8 cellular contexts compared by ENCODE assay signal in genomic region chr3:141875893-141876380, GRCh38. TPM values are rescaled to one million over a fixed set of nuclear protein-coding genes. Genes with fewer than 3 reads are reported as not detected.
DNase-seq lines count a peak whose midpoint lies in the region; ATAC-seq, FAIRE-seq and TF ChIP-seq lines count a peak whose summit lies in the region.

No MANE protein-coding gene starts in this region.

- H3K27ac Mint-ChIP-seq in T-cell: peak overlapping the region; percentile 86 to 96

- FAIRE-seq in bronchial epithelial cell (lab: Jason Lieb, UNC) (no peak), keratinocyte (lab: Jason Lieb, UNC) (no peak)

- peaks cover 44% of the 10 kb centered on the region for H3K79me2 ChIP-seq in keratinocyte (ENCODE audit: control insufficient read depth, insufficient read depth, low read length)

- TF ChIP-seq CTCF in bronchial epithelial cell (IDR thresholded peaks at IDR 0.05; ENCODE audit: insufficient read depth, low read length, severe bottlenecking): no peak
- TF ChIP-seq CTCF in keratinocyte (optimal IDR thresholded peaks at IDR 0.05 in 1 of 3, IDR thresholded peaks at IDR 0.05 in 1 of 3, conservative IDR thresholded peaks at IDR 0.05 in 1 of 3; ENCODE audit: extremely low read depth in 1 of 3, insufficient read depth in 2 of 3, low read length in 3 of 3): no peak

- dilution Hi-C loops in keratinocyte (cut with MboI; ENCODE audit: extremely low pct_ligation_motif_present, low sequenced_read_pairs): no loop called here

- H3K4me1 ChIP-seq in HUES64 (ENCODE audit: insufficient read depth, low read length) (peaks cover 21% of the 10 kb centered on the region), keratinocyte (ENCODE audit: control insufficient read depth, extremely low read depth, insufficient read depth, low read length) (peaks cover 12% of the 10 kb centered on the region)

- ATAC-seq in GM21526 (IDR thresholded peaks at IDR 0.05; ENCODE audit: low FRiP score, unreplicated experiment) (peak; percentile 38), T-cell (replicated peaks in 1 of 4) (peak; percentile 69 to 71 (median 70))

- POLR2A ChIA-PET in T-cell (lab: Charles Lee): interaction anchor here (0.6 kb wide), 2 partner anchors 17 to 126 kb away, joined by 3 to 7 read pairs; no protein-coding TSS in a partner anchor

- DNase-seq in GDM1 (lab: John Stamatoyannopoulos, UW): peak; percentile 65
- DNase-seq in T-cell: peak in 27 of 34 experiments; percentile 69 to 89 (median 80)
- peak; percentile 45 for DNase-seq in bronchial epithelial cell (ENCODE audit: low read depth)
- no peak for DNase-seq in keratinocyte (ENCODE audit: low read depth, low spot score)
- peak; percentile 70 for DNase-seq in stimulated activated CD4-positive, alpha-beta T cell treated with anti-CD3 and anti-CD28 coated beads, Interleukin-4, amount 100 ng/mL, for 24 hours
- no peak for DNase-seq in HK-2 (ENCODE audit: unreplicated experiment)

- no peaks in the 10 kb centered on the region for H3K27me3 Mint-ChIP-seq in T-cell

- peak overlapping the region; percentile 95 for H3K4me2 ChIP-seq in keratinocyte (ENCODE audit: control insufficient read depth, extremely low read depth, insufficient read depth, low read depth, low read length)

- H3K36me3 ChIP-seq in HUES64 (ENCODE audit: insufficient read depth, low read length): peaks cover 9% of the 10 kb centered on the region; the same call in 1 of the 2 replicates
- no peaks in the 10 kb centered on the region for H3K36me3 ChIP-seq in bronchial epithelial cell (ENCODE audit: control insufficient read depth, insufficient read depth, low read length)
- H3K36me3 ChIP-seq in keratinocyte (ENCODE audit: control insufficient read depth in 2 of 2, extremely low read depth in 1 of 2, insufficient read depth in 2 of 2, low read length in 2 of 2): no peaks in the 10 kb centered on the region

- H3K36me3 Mint-ChIP-seq in T-cell: no peaks in the 10 kb centered on the region

- H3K9me3 ChIP-seq in HUES64 (ENCODE audit: insufficient read depth, low read depth, low read length): no peaks in the 10 kb centered on the region
- H3K9me3 ChIP-seq in keratinocyte (ENCODE audit: control insufficient read depth, low read depth, low read length): no peaks in the 10 kb centered on the region

- H4K20me1 ChIP-seq in keratinocyte (ENCODE audit: control insufficient read depth, extremely low read depth, insufficient read depth, low read length): peaks cover 4% of the 10 kb centered on the region

- CTCF ChIA-PET in T-cell (lab: Charles Lee): interaction anchor here (0.5 to 2.4 kb wide), 9 partner anchors 12 to 1347 kb away, joined by 3 to 20 read pairs (median 7); partner anchors contain the start of gene RNF7 (in 1 of the 2)

- H3K4me1 Mint-ChIP-seq in T-cell: peaks cover 32 to 37% (median 36%) of the 10 kb centered on the region in 3 donors

- H3K27ac ChIP-seq in HUES64 (ENCODE audit: low read depth, low read length) (peak overlapping the region; percentile 89; the same call in 1 of the 2 replicates), keratinocyte (ENCODE audit: control insufficient read depth, insufficient read depth, low read length) (peak overlapping the region; percentile 88)

- peak overlapping the region; percentile 83 to 95 (median 91) for H3K4me3 Mint-ChIP-seq in T-cell

- H2AFZ ChIP-seq in keratinocyte (ENCODE audit: control insufficient read depth, low read length): peak overlapping the region; percentile 82

- no peaks in the 10 kb centered on the region for H3K9me1 ChIP-seq in keratinocyte (ENCODE audit: control insufficient read depth, extremely low read depth, insufficient read depth, low read length)

- H3K9me3 Mint-ChIP-seq in T-cell: no peaks in the 10 kb centered on the region

- under 1% methylated on average over 42 of the region's 42 CpGs for WGBS in HUES64

- H3K4me3 ChIP-seq in HUES64 (ENCODE audit: low read length) (peak overlapping the region; percentile 99), bronchial epithelial cell (ENCODE audit: low read depth, low read length) (peak overlapping the region; percentile 85), keratinocyte (ENCODE audit: control insufficient read depth in 2 of 3, extremely low read depth in 1 of 3, insufficient read depth in 2 of 3, low read depth in 1 of 3, low read length in 3 of 3) (peak overlapping the region; percentile 67 to 85 (median 75))

- H3K9ac ChIP-seq in HUES64 (ENCODE audit: low read depth, low read length) (peak overlapping the region; percentile 78), keratinocyte (ENCODE audit: control insufficient read depth, extremely low read depth, insufficient read depth, low read length) (peak overlapping the region; percentile 89)

- H3K27me3 ChIP-seq in HUES64 (ENCODE audit: insufficient read depth, low read length) (no peaks in the 10 kb centered on the region), bronchial epithelial cell (ENCODE audit: control insufficient read depth, insufficient read depth, low read length) (no peaks in the 10 kb centered on the region), keratinocyte (ENCODE audit: control insufficient read depth, extremely low read depth, insufficient read depth, low read length) (no peaks in the 10 kb centered on the region)

RNA-seq across cellular contexts. Expression of gene ATP1B3, which starts 0.5 kb away (rescaled TPM):
- 128 TPM for polyA plus RNA-seq in HUES64 (2013, experiment 1 of 2)
- polyA plus RNA-seq in HUES64 (2013, experiment 2 of 2): 142 TPM
- total RNA-seq in T-cell (10 to 100 TPM; 28.7 to 41.4 (median 35.3) TPM), bronchial epithelial cell (79.4 and 89.5 TPM in 2 replicates)
- polyA plus RNA-seq in keratinocyte: 231 to 345 TPM (median 308 TPM) in 3 replicates
- polyA plus RNA-seq in keratinocyte (2011; ENCODE audit: low read depth): 171 TPM
- 226 and 445 TPM in 2 replicates for polyA plus RNA-seq in keratinocyte (2011; cell fraction: cytosol; rRNA removed)
- 446 and 608 TPM in 2 replicates for polyA plus RNA-seq in keratinocyte (2011; cell fraction: nucleus; rRNA removed)
- 221 and 278 TPM in 2 replicates for polyA plus RNA-seq in keratinocyte (2012; ENCODE audit: low replicate concordance)
- polyA minus RNA-seq in keratinocyte: 67.4 to 328 TPM (median 134 TPM) in 3 replicates
- 123 TPM for polyA minus RNA-seq in keratinocyte (2011; cell fraction: cytosol; rRNA and poly(A)+ RNA removed)
- 89.8 and 171 TPM in 2 replicates for polyA minus RNA-seq in keratinocyte (2011; cell fraction: nucleus; rRNA and poly(A)+ RNA removed)

Comparison
In these comparisons a context has a peak if more than half of its experiments do, and no peak if none do; other contexts are left out.
1. DNase-seq: peak in GDM1 (single experiment), T-cell (27 of 34), bronchial epithelial cell (single experiment) and stimulated activated CD4-positive, alpha-beta T cell treated with anti-CD3 and anti-CD28 coated beads, Interleukin-4, amount 100 ng/mL, for 24 hours (single experiment); none in keratinocyte (single experiment) and HK-2 (single experiment).
2. Peak in every context shown above with its lines, with median percentiles within 50 percentile points of each other: H3K4me3 ChIP-seq.